8 cellular contexts compared by ENCODE assay signal in genomic region chr6:108497883-108498282, GRCh38.
DNase-seq lines count a peak whose midpoint lies in the region; ATAC-seq and TF ChIP-seq lines count a peak whose summit lies in the region.

No MANE protein-coding gene starts in this region.

- H3K4me1 ChIP-seq in heart left ventricle (no peaks in the 10 kb centered on the region), right cardiac atrium (ENCODE audit: control insufficient read depth, insufficient read depth, low read length) (no peaks in the 10 kb centered on the region), lower lobe of right lung (no peaks in the 10 kb centered on the region)

- peaks cover 0 to 14% (median 0%) of the 10 kb centered on the region in 9 donors for H3K36me3 ChIP-seq in heart left ventricle
- H3K36me3 ChIP-seq in lower lobe of right lung = no peaks in the 10 kb centered on the region

- intact Hi-C loops in heart left ventricle (cut with DNase I) (loop anchor here in 9 of 10 donors (10.0 kb wide), 5 partner anchors 233 to 523 kb away; partner anchors contain the start of gene SNX3 (in 1 of the 9)), right cardiac atrium (cut with DNase I) (loop anchor here in 1 of 4 donors (10.0 kb wide), 1 partner anchor 383 kb away; no protein-coding TSS in a partner anchor), lower lobe of right lung (cut with DNase I) (loop anchor here (10.0 kb wide), 1 partner anchor 383 kb away; no protein-coding TSS in a partner anchor)

- peak in 1 of 4 donors; percentile 37 for ATAC-seq in heart left ventricle
- ATAC-seq in right cardiac atrium = no peak
- no peak for ATAC-seq in lower lobe of right lung
- ATAC-seq in HG03039 (IDR thresholded peaks at IDR 0.05; ENCODE audit: unreplicated experiment) = no peak
- no peak for ATAC-seq in HG03521 (IDR thresholded peaks at IDR 0.05; ENCODE audit: unreplicated experiment)

- H3K4me3 ChIP-seq in heart left ventricle (no peak overlapping the region), right cardiac atrium (ENCODE audit: low read length) (no peak overlapping the region), lower lobe of right lung (no peak overlapping the region)

- WGBS in heart left ventricle, 4 donors = 49 to 57% (median 52%) methylated on average over 3 of the region's 3 CpGs
- 45% methylated on average over 3 of the region's 3 CpGs for WGBS in right cardiac atrium

- H3K27me3 ChIP-seq in heart left ventricle (no peaks in the 10 kb centered on the region), right cardiac atrium (ENCODE audit: control insufficient read depth, insufficient read depth) (no peaks in the 10 kb centered on the region), lower lobe of right lung (ENCODE audit: low read depth) (no peaks in the 10 kb centered on the region)

- no peak for TF ChIP-seq POLR2A in heart left ventricle (IDR thresholded peaks at IDR 0.05)

- H3K27ac ChIP-seq in heart left ventricle (no peak overlapping the region), right cardiac atrium (ENCODE audit: low read length) (no peak overlapping the region), lower lobe of right lung (no peak overlapping the region)

- TF ChIP-seq CTCF in heart left ventricle (IDR thresholded peaks at IDR 0.05) (peak in 10 of 12 donors; percentile 11 to 48 (median 25)), lower lobe of right lung (IDR thresholded peaks at IDR 0.05) (peak; percentile 28)

- H3K9me3 ChIP-seq in heart left ventricle (no peaks in the 10 kb centered on the region), right cardiac atrium (ENCODE audit: control insufficient read depth, low read length) (no peaks in the 10 kb centered on the region), lower lobe of right lung (no peaks in the 10 kb centered on the region)

- DNase-seq in heart left ventricle (no peak), right cardiac atrium (no peak), M059J (ENCODE audit: low read depth) (peak; percentile 59), amniotic epithelial cell (ENCODE audit: low read depth) (peak; percentile 55), lower lobe of right lung (no peak)
- no peak for DNase-seq in activated effector memory CD4-positive, alpha-beta T cell treated with Interleukin-2 at 50 U/mL for 16 hours

Comparison
In these comparisons a context has a peak if more than half of its experiments do, and no peak if none do; other contexts are left out.
1. DNase-seq: peak in M059J (single experiment) and amniotic epithelial cell (single experiment); none in heart left ventricle (0 of 5), right cardiac atrium (0 of 3), lower lobe of right lung (single experiment) and activated effector memory CD4-positive, alpha-beta T cell treated with Interleukin-2 at 50 U/mL for 16 hours (single experiment).